Comparison of ENCODE assay signal across 1 cellular context in the genomic region with DNA sequence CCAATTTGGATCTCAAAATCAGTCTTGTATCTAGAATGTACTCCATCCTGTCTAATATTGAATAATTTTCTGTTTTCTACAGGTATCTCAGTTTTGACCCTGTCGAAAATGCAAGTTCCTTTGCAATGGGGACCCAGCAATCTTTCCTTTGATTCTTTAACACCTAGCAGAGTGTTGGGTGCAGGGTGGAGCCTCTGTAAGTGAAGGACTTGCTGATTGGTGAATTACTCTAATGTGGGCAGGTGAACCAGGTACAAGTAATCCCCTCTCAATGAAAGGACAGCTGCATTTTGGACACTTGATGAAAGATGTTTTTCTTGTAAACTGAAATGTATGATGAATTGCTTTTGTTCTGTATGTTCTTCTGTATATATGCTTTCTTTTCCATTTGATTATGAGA.
TF ChIP-seq lines count a peak whose summit lies in the region.

No MANE protein-coding gene starts in this region.

TF ChIP-seq in H1, 55 proteins besides CTCF, POLR2A, EP300 and RAD21:
- TF ChIP-seq ASH2L (IDR thresholded peaks at IDR 0.05; ENCODE audit: low read length) (no peak), CREB1 (IDR thresholded peaks at IDR 0.05) (no peak), RFX5 (IDR thresholded peaks at IDR 0.05; ENCODE audit: borderline replicate concordance, low read depth, low read length) (no peak), GTF2F1 (IDR thresholded peaks at IDR 0.05; ENCODE audit: borderline replicate concordance, low read depth, low read length) (no peak), NANOG (IDR thresholded peaks at IDR 0.05; ENCODE audit: insufficient read depth, low read depth, low read length, poor library complexity, severe bottlenecking) (no peak), BRCA1 (IDR thresholded peaks at IDR 0.05; ENCODE audit: low read depth, low read length) (no peak), SAP30 (IDR thresholded peaks at IDR 0.05; ENCODE audit: insufficient read depth, insufficient replicate concordance, low read length) (no peak), TBP (IDR thresholded peaks at IDR 0.05; ENCODE audit: low read depth, low read length) (no peak), SIRT6 (IDR thresholded peaks at IDR 0.05; ENCODE audit: low read length) (no peak), CHD2 (IDR thresholded peaks at IDR 0.05; ENCODE audit: low read length) (no peak), PHF8 (conservative IDR thresholded peaks at IDR 0.05; ENCODE audit: low read depth, low read length) (no peak), KDM4A (IDR thresholded peaks at IDR 0.05; ENCODE audit: low read depth, low read length, severe bottlenecking) (no peak), RBBP5 (IDR thresholded peaks at IDR 0.05; ENCODE audit: borderline replicate concordance, low read depth, low read length) (no peak), FOSL1 (IDR thresholded peaks at IDR 0.05; ENCODE audit: insufficient read depth, low read depth, low read length) (no peak), SP4 (IDR thresholded peaks at IDR 0.05; ENCODE audit: low read length) (no peak), SRF (IDR thresholded peaks at IDR 0.05; ENCODE audit: low read depth, low read length) (no peak), BCL11A (IDR thresholded peaks at IDR 0.05; ENCODE audit: low read depth in 2 of 2, low read length in 2 of 2) (no peak), CTBP2 (IDR thresholded peaks at IDR 0.05; ENCODE audit: borderline replicate concordance, insufficient read depth, insufficient read length, low read length) (no peak)
- TF ChIP-seq, protein P1, sequence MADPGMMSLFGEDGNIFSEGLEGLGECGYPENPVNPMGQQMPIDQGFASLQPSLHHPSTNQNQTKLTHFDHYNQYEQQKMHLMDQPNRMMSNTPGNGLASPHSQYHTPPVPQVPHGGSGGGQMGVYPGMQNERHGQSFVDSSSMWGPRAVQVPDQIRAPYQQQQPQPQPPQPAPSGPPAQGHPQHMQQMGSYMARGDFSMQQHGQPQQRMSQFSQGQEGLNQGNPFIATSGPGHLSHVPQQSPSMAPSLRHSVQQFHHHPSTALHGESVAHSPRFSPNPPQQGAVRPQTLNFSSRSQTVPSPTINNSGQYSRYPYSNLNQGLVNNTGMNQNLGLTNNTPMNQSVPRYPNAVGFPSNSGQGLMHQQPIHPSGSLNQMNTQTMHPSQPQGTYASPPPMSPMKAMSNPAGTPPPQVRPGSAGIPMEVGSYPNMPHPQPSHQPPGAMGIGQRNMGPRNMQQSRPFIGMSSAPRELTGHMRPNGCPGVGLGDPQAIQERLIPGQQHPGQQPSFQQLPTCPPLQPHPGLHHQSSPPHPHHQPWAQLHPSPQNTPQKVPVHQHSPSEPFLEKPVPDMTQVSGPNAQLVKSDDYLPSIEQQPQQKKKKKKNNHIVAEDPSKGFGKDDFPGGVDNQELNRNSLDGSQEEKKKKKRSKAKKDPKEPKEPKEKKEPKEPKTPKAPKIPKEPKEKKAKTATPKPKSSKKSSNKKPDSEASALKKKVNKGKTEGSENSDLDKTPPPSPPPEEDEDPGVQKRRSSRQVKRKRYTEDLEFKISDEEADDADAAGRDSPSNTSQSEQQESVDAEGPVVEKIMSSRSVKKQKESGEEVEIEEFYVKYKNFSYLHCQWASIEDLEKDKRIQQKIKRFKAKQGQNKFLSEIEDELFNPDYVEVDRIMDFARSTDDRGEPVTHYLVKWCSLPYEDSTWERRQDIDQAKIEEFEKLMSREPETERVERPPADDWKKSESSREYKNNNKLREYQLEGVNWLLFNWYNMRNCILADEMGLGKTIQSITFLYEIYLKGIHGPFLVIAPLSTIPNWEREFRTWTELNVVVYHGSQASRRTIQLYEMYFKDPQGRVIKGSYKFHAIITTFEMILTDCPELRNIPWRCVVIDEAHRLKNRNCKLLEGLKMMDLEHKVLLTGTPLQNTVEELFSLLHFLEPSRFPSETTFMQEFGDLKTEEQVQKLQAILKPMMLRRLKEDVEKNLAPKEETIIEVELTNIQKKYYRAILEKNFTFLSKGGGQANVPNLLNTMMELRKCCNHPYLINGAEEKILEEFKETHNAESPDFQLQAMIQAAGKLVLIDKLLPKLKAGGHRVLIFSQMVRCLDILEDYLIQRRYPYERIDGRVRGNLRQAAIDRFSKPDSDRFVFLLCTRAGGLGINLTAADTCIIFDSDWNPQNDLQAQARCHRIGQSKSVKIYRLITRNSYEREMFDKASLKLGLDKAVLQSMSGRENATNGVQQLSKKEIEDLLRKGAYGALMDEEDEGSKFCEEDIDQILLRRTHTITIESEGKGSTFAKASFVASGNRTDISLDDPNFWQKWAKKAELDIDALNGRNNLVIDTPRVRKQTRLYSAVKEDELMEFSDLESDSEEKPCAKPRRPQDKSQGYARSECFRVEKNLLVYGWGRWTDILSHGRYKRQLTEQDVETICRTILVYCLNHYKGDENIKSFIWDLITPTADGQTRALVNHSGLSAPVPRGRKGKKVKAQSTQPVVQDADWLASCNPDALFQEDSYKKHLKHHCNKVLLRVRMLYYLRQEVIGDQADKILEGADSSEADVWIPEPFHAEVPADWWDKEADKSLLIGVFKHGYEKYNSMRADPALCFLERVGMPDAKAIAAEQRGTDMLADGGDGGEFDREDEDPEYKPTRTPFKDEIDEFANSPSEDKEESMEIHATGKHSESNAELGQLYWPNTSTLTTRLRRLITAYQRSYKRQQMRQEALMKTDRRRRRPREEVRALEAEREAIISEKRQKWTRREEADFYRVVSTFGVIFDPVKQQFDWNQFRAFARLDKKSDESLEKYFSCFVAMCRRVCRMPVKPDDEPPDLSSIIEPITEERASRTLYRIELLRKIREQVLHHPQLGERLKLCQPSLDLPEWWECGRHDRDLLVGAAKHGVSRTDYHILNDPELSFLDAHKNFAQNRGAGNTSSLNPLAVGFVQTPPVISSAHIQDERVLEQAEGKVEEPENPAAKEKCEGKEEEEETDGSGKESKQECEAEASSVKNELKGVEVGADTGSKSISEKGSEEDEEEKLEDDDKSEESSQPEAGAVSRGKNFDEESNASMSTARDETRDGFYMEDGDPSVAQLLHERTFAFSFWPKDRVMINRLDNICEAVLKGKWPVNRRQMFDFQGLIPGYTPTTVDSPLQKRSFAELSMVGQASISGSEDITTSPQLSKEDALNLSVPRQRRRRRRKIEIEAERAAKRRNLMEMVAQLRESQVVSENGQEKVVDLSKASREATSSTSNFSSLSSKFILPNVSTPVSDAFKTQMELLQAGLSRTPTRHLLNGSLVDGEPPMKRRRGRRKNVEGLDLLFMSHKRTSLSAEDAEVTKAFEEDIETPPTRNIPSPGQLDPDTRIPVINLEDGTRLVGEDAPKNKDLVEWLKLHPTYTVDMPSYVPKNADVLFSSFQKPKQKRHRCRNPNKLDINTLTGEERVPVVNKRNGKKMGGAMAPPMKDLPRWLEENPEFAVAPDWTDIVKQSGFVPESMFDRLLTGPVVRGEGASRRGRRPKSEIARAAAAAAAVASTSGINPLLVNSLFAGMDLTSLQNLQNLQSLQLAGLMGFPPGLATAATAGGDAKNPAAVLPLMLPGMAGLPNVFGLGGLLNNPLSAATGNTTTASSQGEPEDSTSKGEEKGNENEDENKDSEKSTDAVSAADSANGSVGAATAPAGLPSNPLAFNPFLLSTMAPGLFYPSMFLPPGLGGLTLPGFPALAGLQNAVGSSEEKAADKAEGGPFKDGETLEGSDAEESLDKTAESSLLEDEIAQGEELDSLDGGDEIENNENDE (IDR thresholded peaks at IDR 0.05; ENCODE audit: insufficient replicate concordance, low read length): no peak
